In the genomic region with DNA sequence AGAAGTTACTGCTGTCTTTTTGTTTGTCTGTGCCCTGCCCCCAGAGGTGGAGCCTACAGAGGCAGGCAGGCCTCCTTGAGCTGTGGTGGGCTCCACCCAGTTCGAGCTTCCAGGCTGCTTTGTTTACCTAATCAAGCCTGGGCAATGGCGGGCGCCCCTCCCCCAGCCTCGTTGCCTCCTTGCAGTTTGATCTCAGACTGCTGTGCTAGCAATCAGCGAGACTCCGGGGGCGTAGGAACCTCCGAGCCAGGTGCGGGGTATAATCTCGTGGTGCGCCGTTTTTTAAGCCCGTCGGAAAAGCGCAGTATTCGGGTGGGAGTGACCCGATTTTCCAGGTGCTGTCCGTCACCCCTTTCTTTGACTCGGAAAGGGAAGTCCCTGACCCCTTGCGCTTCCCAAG, we compare ENCODE assay signal across 8 cellular contexts.
DNase-seq lines count a peak whose midpoint lies in the region; ATAC-seq and TF ChIP-seq lines count a peak whose summit lies in the region.
"Not testable (repeated sequence)": the region's sequence is repeated elsewhere in the genome, so short reads cannot be mapped to it uniquely, and the experiment has no call there.

No MANE protein-coding gene starts in this region.

- H3K27me3 ChIP-seq in H7 (ENCODE audit: control insufficient read depth, insufficient read depth, low read length); HUES6 (ENCODE audit: control insufficient read depth, insufficient read depth, low read length); endodermal cell (ENCODE audit: control insufficient read depth, insufficient read depth, low read length, poor library complexity, severe bottlenecking); smooth muscle cell (ENCODE audit: low read depth): not testable (repeated sequence)

- peaks cover 27% of the 10 kb centered on the region for H3K4me1 Mint-ChIP-seq in WTC11
- H3K4me1 Mint-ChIP-seq in endodermal cell; glutamatergic neuron (ENCODE audit: low read depth, unreplicated experiment); mesothelial cell of epicardium; osteocyte (ENCODE audit: unreplicated experiment): not testable (repeated sequence)

- H4K20me1 ChIP-seq in smooth muscle cell (ENCODE audit: low read depth), result not testable (repeated sequence)

- H3K4me3 Mint-ChIP-seq in WTC11, result peak overlapping the region; percentile 66
- peak overlapping the region; percentile 57 for H3K4me3 Mint-ChIP-seq in endodermal cell
- H3K4me3 Mint-ChIP-seq in glutamatergic neuron (ENCODE audit: unreplicated experiment), result peak overlapping the region; percentile 46
- H3K4me3 Mint-ChIP-seq in mesothelial cell of epicardium, result peak overlapping the region; percentile 33
- H3K4me3 Mint-ChIP-seq in osteocyte (ENCODE audit: unreplicated experiment), result peak overlapping the region; percentile 38

- H3K9ac ChIP-seq in HUES6 (ENCODE audit: low read length), result peak overlapping the region; percentile 50
- H3K9ac ChIP-seq in endodermal cell (ENCODE audit: extremely low read depth, low read length, poor library complexity, severe bottlenecking); smooth muscle cell (ENCODE audit: low read depth): not testable (repeated sequence)

- 85 to 93% methylated on average over 9 to 20 of the region's 20 CpGs for WGBS in endodermal cell (ENCODE audit: insufficient coverage in 1 of 2, insufficient read length in 1 of 2), 2 experiments
- 59% methylated on average over 20 of the region's 20 CpGs for WGBS in smooth muscle cell (ENCODE audit: low lambda C conversion rate)

- CTCF ChIA-PET in WTC11 (lab: Charles Lee), result not testable (repeated sequence)

- ATAC-seq in WTC11, result not testable (repeated sequence)

- not testable (repeated sequence) for H3K9me3 Mint-ChIP-seq in WTC11; glutamatergic neuron (ENCODE audit: unreplicated experiment); mesothelial cell of epicardium; osteocyte (ENCODE audit: unreplicated experiment)
- H3K9me3 Mint-ChIP-seq in endodermal cell, result peaks cover 11% of the 10 kb centered on the region

- not testable (repeated sequence) for H3K9me3 ChIP-seq in HUES6 (ENCODE audit: control insufficient read depth, insufficient read depth, low read depth, low read length); endodermal cell (ENCODE audit: control insufficient read depth, low read length); smooth muscle cell (replicated peaks; ENCODE audit: low read depth)

- peak overlapping the region; percentile 30 for H3K4me3 ChIP-seq in H7 (ENCODE audit: insufficient read depth, low read depth, low read length)
- H3K4me3 ChIP-seq in HUES6 (ENCODE audit: low read depth, low read length), result peak overlapping the region; percentile 43
- H3K4me3 ChIP-seq in endodermal cell (ENCODE audit: low read length), result not testable (repeated sequence)
- H3K4me3 ChIP-seq in smooth muscle cell, result peak overlapping the region; percentile 18

- H3K36me3 ChIP-seq in H7 (replicated peaks; ENCODE audit: control insufficient read depth, insufficient read depth, low read length); HUES6 (ENCODE audit: control insufficient read depth, insufficient read depth, low read length); endodermal cell (ENCODE audit: control insufficient read depth, insufficient read depth, low read length); smooth muscle cell (ENCODE audit: low read depth): not testable (repeated sequence)

- not testable (repeated sequence) for H3F3A ChIP-seq in smooth muscle cell (ENCODE audit: low read depth)

- not testable (repeated sequence) for H3K36me3 Mint-ChIP-seq in WTC11; endodermal cell (ENCODE audit: low read depth); glutamatergic neuron (ENCODE audit: unreplicated experiment); mesothelial cell of epicardium; osteocyte (ENCODE audit: unreplicated experiment)

- POLR2A ChIA-PET in WTC11 (lab: Charles Lee), result not testable (repeated sequence)

- H3K4me2 ChIP-seq in smooth muscle cell, result not testable (repeated sequence)

- not testable (repeated sequence) for DNase-seq in H7; endodermal cell; glutamatergic neuron; mesothelial cell of epicardium (ENCODE audit: low spot score in 2 of 2, unreplicated experiment in 2 of 2); osteocyte (ENCODE audit: extremely low spot score, unreplicated experiment); smooth muscle cell (lab: John Stamatoyannopoulos, UW; ENCODE audit: unreplicated experiment)
- DNase-seq in WTC11 (ENCODE audit: low spot score), result peak; percentile 65

- H3K27me3 Mint-ChIP-seq in WTC11 (ENCODE audit: low read depth); endodermal cell (ENCODE audit: insufficient read depth); glutamatergic neuron (ENCODE audit: unreplicated experiment); mesothelial cell of epicardium (ENCODE audit: low read depth); osteocyte (ENCODE audit: unreplicated experiment): not testable (repeated sequence)

- not testable (repeated sequence) for H3K79me2 ChIP-seq in smooth muscle cell (ENCODE audit: low read depth)

- not testable (repeated sequence) for H3K27ac ChIP-seq in HUES6 (ENCODE audit: low read depth, low read length); endodermal cell (ENCODE audit: low read depth, low read length); smooth muscle cell (ENCODE audit: low read depth)

- 0 out of 2 replicates have a peak overlapping the region, but pooled peaks have one; percentile 49 for H3K27ac Mint-ChIP-seq in WTC11
- peak overlapping the region; percentile 89 for H3K27ac Mint-ChIP-seq in endodermal cell
- not testable (repeated sequence) for H3K27ac Mint-ChIP-seq in glutamatergic neuron (ENCODE audit: unreplicated experiment); mesothelial cell of epicardium; osteocyte (ENCODE audit: unreplicated experiment)

- H2AFZ ChIP-seq in smooth muscle cell (ENCODE audit: low read depth), result not testable (repeated sequence)

- TF ChIP-seq CTCF in WTC11 (IDR thresholded peaks at IDR 0.05); endodermal cell (conservative IDR thresholded peaks at IDR 0.05); glutamatergic neuron (IDR thresholded peaks at IDR 0.05; ENCODE audit: partially characterized antibody, unreplicated experiment); mesothelial cell of epicardium (IDR thresholded peaks at IDR 0.05; ENCODE audit: unreplicated experiment); osteocyte (IDR thresholded peaks at IDR 0.05); smooth muscle cell (IDR thresholded peaks at IDR 0.05; ENCODE audit: borderline replicate concordance, insufficient read depth, poor library complexity, severe bottlenecking): not testable (repeated sequence)

- H3K4me1 ChIP-seq in HUES6 (ENCODE audit: control insufficient read depth, insufficient read depth, low read length); endodermal cell (ENCODE audit: control insufficient read depth, insufficient read depth, low read length); smooth muscle cell (ENCODE audit: low read depth): not testable (repeated sequence)

TF ChIP-seq in WTC11, 78 proteins besides CTCF, POLR2A, EP300 and RAD21:
- TF ChIP-seq, protein P1, sequence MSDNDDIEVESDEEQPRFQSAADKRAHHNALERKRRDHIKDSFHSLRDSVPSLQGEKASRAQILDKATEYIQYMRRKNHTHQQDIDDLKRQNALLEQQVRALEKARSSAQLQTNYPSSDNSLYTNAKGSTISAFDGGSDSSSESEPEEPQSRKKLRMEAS (CRISPR knock-in tag; IDR thresholded peaks at IDR 0.05), result 0 out of 2 replicates have a peak, but pooled peaks have one; percentile 38
- TF ChIP-seq FOXP1 (CRISPR knock-in tag; IDR thresholded peaks at IDR 0.05; ENCODE audit: borderline replicate concordance) (peak; percentile 31; the same call in 1 of the 2 replicates), FOXK1 (CRISPR knock-in tag; IDR thresholded peaks at IDR 0.05) (peak; percentile 75; the same call in 1 of the 2 replicates)
- TF ChIP-seq, protein P2, sequence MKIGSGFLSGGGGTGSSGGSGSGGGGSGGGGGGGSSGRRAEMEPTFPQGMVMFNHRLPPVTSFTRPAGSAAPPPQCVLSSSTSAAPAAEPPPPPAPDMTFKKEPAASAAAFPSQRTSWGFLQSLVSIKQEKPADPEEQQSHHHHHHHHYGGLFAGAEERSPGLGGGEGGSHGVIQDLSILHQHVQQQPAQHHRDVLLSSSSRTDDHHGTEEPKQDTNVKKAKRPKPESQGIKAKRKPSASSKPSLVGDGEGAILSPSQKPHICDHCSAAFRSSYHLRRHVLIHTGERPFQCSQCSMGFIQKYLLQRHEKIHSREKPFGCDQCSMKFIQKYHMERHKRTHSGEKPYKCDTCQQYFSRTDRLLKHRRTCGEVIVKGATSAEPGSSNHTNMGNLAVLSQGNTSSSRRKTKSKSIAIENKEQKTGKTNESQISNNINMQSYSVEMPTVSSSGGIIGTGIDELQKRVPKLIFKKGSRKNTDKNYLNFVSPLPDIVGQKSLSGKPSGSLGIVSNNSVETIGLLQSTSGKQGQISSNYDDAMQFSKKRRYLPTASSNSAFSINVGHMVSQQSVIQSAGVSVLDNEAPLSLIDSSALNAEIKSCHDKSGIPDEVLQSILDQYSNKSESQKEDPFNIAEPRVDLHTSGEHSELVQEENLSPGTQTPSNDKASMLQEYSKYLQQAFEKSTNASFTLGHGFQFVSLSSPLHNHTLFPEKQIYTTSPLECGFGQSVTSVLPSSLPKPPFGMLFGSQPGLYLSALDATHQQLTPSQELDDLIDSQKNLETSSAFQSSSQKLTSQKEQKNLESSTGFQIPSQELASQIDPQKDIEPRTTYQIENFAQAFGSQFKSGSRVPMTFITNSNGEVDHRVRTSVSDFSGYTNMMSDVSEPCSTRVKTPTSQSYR (CRISPR knock-in tag; IDR thresholded peaks at IDR 0.05), result peak; percentile 68; the same call in 1 of the 2 replicates
TF ChIP-seq in WTC11: peak in this region for 4; not testable (repeated sequence) for 74.
